ENCODE assay signal across 8 cellular contexts in genomic region chr2:27771548-27772335, GRCh38. TPM values are rescaled to one million over a fixed set of nuclear protein-coding genes. Genes with fewer than 3 reads are reported as not detected.
DNase-seq lines count a peak whose midpoint lies in the region; ATAC-seq and TF ChIP-seq lines count a peak whose summit lies in the region.

Gene MRPL33 (plus strand): TSS chr2:27771719. CDS start chr2:27771778, 59 bp downstream.

- peak within 1 kb of the TSS; percentile 75 for H3K27ac ChIP-seq in epithelial cell of prostate

- DNase-seq in DMS 273 (lab: John Stamatoyannopoulos, UW; ENCODE audit: unreplicated experiment) (peak; percentile 97), OCI-M2 (lab: John Stamatoyannopoulos, UW; ENCODE audit: unreplicated experiment) (peak; percentile 52), activated T-cell treated with anti-CD3 and anti-CD28 coated beads for 4 hours (peak; percentile 90), epithelial cell of prostate (ENCODE audit: low read depth, low spot score) (no peak), mucosa of descending colon (peak; percentile 96 to 97 (median 97))
- DNase-seq in stimulated activated CD8-positive, alpha-beta memory T cell treated with anti-CD3 and anti-CD28 coated beads, Interleukin-4, amount 100 ng/mL, for 4 hours (ENCODE audit: low read depth in 2 of 2, low spot score in 1 of 2), result peak; percentile 82 to 87

- H3K9me3 ChIP-seq in mucosa of descending colon, result no peaks in the 10 kb centered on the region

- H3K36me3 Mint-ChIP-seq in IgD-negative memory B cell, result peaks cover 4% of the 10 kb centered on the region

- ATAC-seq in GM21528 (IDR thresholded peaks at IDR 0.05; ENCODE audit: low FRiP score, unreplicated experiment) (peak; percentile 96), mucosa of descending colon (peak; percentile 99)

- H3K36me3 ChIP-seq in mucosa of descending colon (ENCODE audit: low read depth), result no peaks in the 10 kb centered on the region

- H3K4me3 Mint-ChIP-seq in IgD-negative memory B cell, result peak within 1 kb of the TSS; percentile 100

- peaks cover 6% of the 10 kb centered on the region for H3K4me1 ChIP-seq in mucosa of descending colon (ENCODE audit: low read depth)

- peak within 1 kb of the TSS; percentile 99 to 100 (median 99) for H3K27ac Mint-ChIP-seq in IgD-negative memory B cell

- intact Hi-C loops in mucosa of descending colon (cut with DNase I, micrococcal nuclease), result no loop called here

- no peaks in the 10 kb centered on the region for H3K9me3 Mint-ChIP-seq in IgD-negative memory B cell

- peaks cover 22 to 40% (median 32%) of the 10 kb centered on the region in 3 donors for H3K4me1 Mint-ChIP-seq in IgD-negative memory B cell

- peak within 1 kb of the TSS; percentile 85 for H3K4me3 ChIP-seq in mucosa of descending colon

- no peak for TF ChIP-seq CTCF in mucosa of descending colon (IDR thresholded peaks at IDR 0.05)

- H3K27me3 Mint-ChIP-seq in IgD-negative memory B cell, result peaks cover 5% of the 10 kb centered on the region

RNA-seq across cellular contexts. Expression of gene MRPL33, which starts in this region (rescaled TPM):
- 176 TPM for polyA plus RNA-seq in IgD-negative memory B cell
- total RNA-seq in mucosa of descending colon, result 10 to 100 TPM; 43.4 to 88.2 (median 53.8) TPM
